Comparison of ENCODE assay signal across 29 cellular contexts in the genomic region with DNA sequence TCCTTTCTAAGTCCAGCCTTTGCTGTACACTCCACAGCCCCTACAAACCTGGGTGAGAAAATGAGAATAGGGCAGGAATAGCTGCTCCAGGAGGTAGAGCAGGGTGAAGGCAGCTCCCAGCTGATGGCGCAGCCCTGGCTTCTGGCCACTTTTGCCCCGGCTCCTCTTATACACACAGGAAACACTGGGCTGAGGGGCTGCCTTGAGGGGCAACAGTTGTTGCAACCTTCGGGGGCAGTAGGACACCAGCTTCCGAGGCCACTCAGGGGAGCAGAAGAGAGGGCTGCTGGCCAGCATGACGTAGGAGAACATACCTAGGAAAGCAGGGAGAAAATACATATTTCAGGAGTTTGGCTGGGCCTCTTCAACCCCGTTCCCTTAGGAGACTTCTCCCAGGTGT.
"Had no signal": no experiment of that assay in that cellular context is flagged by ENCODE, and none has a peak within 500 bp of the region (broad histone marks: within the 10 kb centered on the region; RNA-seq: fewer than 3 reads in every experiment).

No MANE protein-coding gene starts in this region.

- H3K27me3 Mint-ChIP-seq: stimulated activated memory B cell treated with anti-CD40 and anti-IgM and Interleukin-4, amounts not matched to agents 10 μg/mL and 1 μg/mL and 100 μg/mL, for 72 hours; stimulated activated naive B cell treated with anti-CD40 and anti-IgM and Interleukin-4, amounts not matched to agents 10 μg/mL and 1 μg/mL and 100 μg/mL, for 72 hours; stimulated activated naive CD8-positive, alpha-beta T cell treated with anti-CD3 and anti-CD28 coated beads, Interleukin-15, amount 100 ng/mL, for 72 hours; stimulated activated naive CD8-positive, alpha-beta T cell treated with anti-CD3 and anti-CD28 coated beads, Interleukin-15, Interleukin-2, amounts not matched to agents 100 ng/mL and 50 ng/mL, for 24 hours; type B pancreatic cell had no signal

- ATAC-seq: stimulated activated effector memory CD8-positive, alpha-beta T cell treated with anti-CD3 and anti-CD28 coated beads, Interleukin-12 subunit alpha, Interleukin-12 subunit beta, amount 100 ng/mL, for 72 hours; stimulated activated memory B cell treated with anti-CD40 and anti-IgM and Interleukin-4, amounts not matched to agents 10 μg/mL and 1 μg/mL and 100 μg/mL, for 72 hours; stimulated activated naive B cell treated with anti-CD40 and anti-IgM and Interleukin-4, amounts not matched to agents 10 μg/mL and 1 μg/mL and 100 μg/mL, for 72 hours; stimulated activated naive CD8-positive, alpha-beta T cell treated with anti-CD3 and anti-CD28 coated beads, Interleukin-15, amount 100 ng/mL, for 72 hours; stimulated activated naive CD8-positive, alpha-beta T cell treated with anti-CD3 and anti-CD28 coated beads, Interleukin-15, Interleukin-2, amounts not matched to agents 100 U/mL and 50 U/mL, for 24 hours; upper lobe of right lung had no signal

- H3K4me1 Mint-ChIP-seq: stimulated activated effector memory CD8-positive, alpha-beta T cell treated with anti-CD3 and anti-CD28 coated beads, Interleukin-12 subunit alpha, Interleukin-12 subunit beta, amount 100 ng/mL, for 72 hours had no signal

- FAIRE-seq: urothelium cell line had no signal

- H3K27me3 ChIP-seq: stomach, suprapubic skin, testis, thyroid gland, tibial artery, tibial nerve, transverse colon, upper lobe of left lung, upper lobe of right lung, uterus, vagina had no signal

- H3K9me3 Mint-ChIP-seq: stimulated activated effector memory CD8-positive, alpha-beta T cell treated with anti-CD3 and anti-CD28 coated beads, Interleukin-12 subunit alpha, Interleukin-12 subunit beta, amount 100 ng/mL, for 72 hours; stimulated activated memory B cell treated with anti-CD40 and anti-IgM and Interleukin-4, amounts not matched to agents 10 μg/mL and 1 μg/mL and 100 μg/mL, for 72 hours; stimulated activated naive B cell treated with anti-CD40 and anti-IgM and Interleukin-4, amounts not matched to agents 10 μg/mL and 1 μg/mL and 100 μg/mL, for 72 hours; stimulated activated naive CD8-positive, alpha-beta T cell treated with anti-CD3 and anti-CD28 coated beads, Interleukin-15, amount 100 ng/mL, for 72 hours; stimulated activated naive CD8-positive, alpha-beta T cell treated with anti-CD3 and anti-CD28 coated beads, Interleukin-15, Interleukin-2, amounts not matched to agents 100 ng/mL and 50 ng/mL, for 24 hours; type B pancreatic cell had no signal

- H3K27ac ChIP-seq: suprapubic skin, testis, thoracic aorta, thyroid gland, tibial artery, tibial nerve, transverse colon, upper lobe of right lung, uterus, vagina had no signal

- DNase-seq: stimulated activated CD4-positive, alpha-beta T cell treated with anti-CD3 and anti-CD28 coated beads, Interleukin-2, amount 100 ng/mL, for 48 hours; stimulated activated CD4-positive, alpha-beta T cell treated with anti-CD3 and anti-CD28 coated beads, Interleukin-4, amount 100 ng/mL, for 1 hour; stimulated activated CD4-positive, alpha-beta T cell treated with anti-CD3 and anti-CD28 coated beads, Interleukin-4, amount 100 ng/mL, for 24 hours; stimulated activated CD4-positive, alpha-beta T cell treated with anti-CD3 and anti-CD28 coated beads, Interleukin-4, amount 100 ng/mL, for 4 hours; stimulated activated CD8-positive, alpha-beta memory T cell treated with anti-CD3 and anti-CD28 coated beads, Interleukin-4, amount 100 ng/mL, for 48 hours; stimulated activated naive B cell treated with anti-CD40 and anti-IgM and Interleukin-4, amounts not matched to agents 10 μg/mL and 1 μg/mL and 100 μg/mL, for 72 hours; stimulated activated naive CD4-positive, alpha-beta T cell; stimulated activated naive CD4-positive, alpha-beta T cell treated with Interleukin-2 at 50 U/mL for 16 hours; stimulated activated naive CD8-positive, alpha-beta T cell treated with anti-CD3 and anti-CD28 coated beads, Interleukin-15, amount 100 ng/mL, for 72 hours; stimulated activated naive CD8-positive, alpha-beta T cell treated with anti-CD3 and anti-CD28 coated beads, Interleukin-15, Interleukin-2, amounts not matched to agents 100 U/mL and 50 U/mL, for 24 hours; stomach; substantia nigra; testis; thyroid gland; tibial artery; transverse colon; trophoblast cell; upper lobe of left lung; upper lobe of right lung; uterus had no signal

- H3K9me3 ChIP-seq: stomach, suprapubic skin, testis, thoracic aorta, thyroid gland, tibial artery, tibial nerve, transverse colon, upper lobe of left lung, upper lobe of right lung, uterus, vagina had no signal

- H3K4me3 Mint-ChIP-seq: stimulated activated effector memory CD8-positive, alpha-beta T cell treated with anti-CD3 and anti-CD28 coated beads, Interleukin-12 subunit alpha, Interleukin-12 subunit beta, amount 100 ng/mL, for 72 hours; stimulated activated memory B cell treated with anti-CD40 and anti-IgM and Interleukin-4, amounts not matched to agents 10 μg/mL and 1 μg/mL and 100 μg/mL, for 72 hours; stimulated activated naive B cell treated with anti-CD40 and anti-IgM and Interleukin-4, amounts not matched to agents 10 μg/mL and 1 μg/mL and 100 μg/mL, for 72 hours; stimulated activated naive CD8-positive, alpha-beta T cell treated with anti-CD3 and anti-CD28 coated beads, Interleukin-15, amount 100 ng/mL, for 72 hours; stimulated activated naive CD8-positive, alpha-beta T cell treated with anti-CD3 and anti-CD28 coated beads, Interleukin-15, Interleukin-2, amounts not matched to agents 100 ng/mL and 50 ng/mL, for 24 hours; type B pancreatic cell had no signal

- H3K27ac Mint-ChIP-seq: stimulated activated effector memory CD8-positive, alpha-beta T cell treated with anti-CD3 and anti-CD28 coated beads, Interleukin-12 subunit alpha, Interleukin-12 subunit beta, amount 100 ng/mL, for 72 hours; stimulated activated memory B cell treated with anti-CD40 and anti-IgM and Interleukin-4, amounts not matched to agents 10 μg/mL and 1 μg/mL and 100 μg/mL, for 72 hours; stimulated activated naive B cell treated with anti-CD40 and anti-IgM and Interleukin-4, amounts not matched to agents 10 μg/mL and 1 μg/mL and 100 μg/mL, for 72 hours; stimulated activated naive CD8-positive, alpha-beta T cell treated with anti-CD3 and anti-CD28 coated beads, Interleukin-15, Interleukin-2, amounts not matched to agents 100 ng/mL and 50 ng/mL, for 24 hours; type B pancreatic cell had no signal

- H3K4me3 ChIP-seq: stomach, suprapubic skin, testis, thoracic aorta, thyroid gland, tibial artery, tibial nerve, transverse colon, upper lobe of left lung, upper lobe of right lung, uterus, vagina had no signal

- H3K36me3 ChIP-seq: uterus had no signal

- H3K4me1 ChIP-seq: testis, tibial artery, transverse colon, uterus, vagina had no signal
